11 cellular contexts compared by ENCODE assay signal in the genomic region with DNA sequence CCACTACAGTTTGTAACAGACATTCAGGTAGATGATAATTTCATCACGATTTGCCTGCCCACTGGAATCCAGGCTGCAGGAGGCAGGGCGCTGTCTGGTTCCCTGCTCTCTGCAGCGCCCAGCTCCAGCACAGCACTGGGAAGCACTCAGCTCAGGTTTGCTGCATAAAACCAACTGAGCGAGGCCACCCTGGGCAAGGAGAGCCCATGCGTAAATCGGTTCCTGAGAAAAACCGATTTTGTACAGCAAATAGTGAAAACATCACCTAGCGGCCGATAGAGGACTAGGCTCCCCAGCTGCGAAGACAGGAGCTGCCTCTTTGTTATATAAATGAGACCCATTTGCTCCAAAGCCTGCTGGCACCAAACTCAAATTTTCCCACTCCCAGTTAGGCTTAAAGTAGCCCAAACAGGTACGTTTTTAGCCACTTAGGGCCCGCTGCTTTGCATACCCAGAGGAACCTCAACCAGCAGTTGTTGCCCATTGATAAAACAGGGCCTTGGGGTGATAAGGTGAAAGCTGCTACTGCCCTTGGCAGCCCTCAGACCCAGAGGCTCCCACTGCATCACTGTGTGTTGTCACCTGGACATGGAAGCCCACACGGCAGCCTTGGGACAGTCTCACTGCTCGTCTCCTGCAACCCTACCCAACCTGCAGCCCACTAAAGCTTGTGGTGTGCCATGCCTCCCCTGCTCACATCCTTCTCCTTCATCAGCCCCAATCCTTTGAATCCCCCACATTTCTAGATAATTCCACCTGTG. TPM values are rescaled to one million over a fixed set of nuclear protein-coding genes. Genes with fewer than 3 reads are reported as not detected.
A peak's percentile ranks its signal among the peaks of the same experiment; 100 is the strongest.
DNase-seq lines count a peak whose midpoint lies in the region; ATAC-seq, FAIRE-seq and TF ChIP-seq lines count a peak whose summit lies in the region.
"Had no signal": no experiment of that assay in that cellular context is flagged by ENCODE, and none has a peak within 500 bp of the region (broad histone marks: within the 10 kb centered on the region; RNA-seq: fewer than 3 reads in every experiment).

No MANE protein-coding gene starts in this region.

- H3K27me3 ChIP-seq in RWPE2 (ENCODE audit: insufficient read depth, poor library complexity, severe bottlenecking), result no peaks in the 10 kb centered on the region
- no peaks in the 10 kb centered on the region for H3K27me3 ChIP-seq in foreskin keratinocyte
- H3K27me3 ChIP-seq: ovary had no signal

- ATAC-seq in RWPE2 (ENCODE audit: low read depth) (no peak), foreskin keratinocyte (no peak), HG03342 (IDR thresholded peaks at IDR 0.05; ENCODE audit: unreplicated experiment) (no peak)

- no peak overlapping the region for H3K4me3 ChIP-seq in RWPE2 (ENCODE audit: severe bottlenecking)
- H3K4me3 ChIP-seq: esophagus squamous epithelium, ovary had no signal

- FAIRE-seq in frontal cortex (lab: Jason Lieb, UNC), result no peak

- peak; percentile 27 for TF ChIP-seq CTCF in RWPE2 (IDR thresholded peaks at IDR 0.05; ENCODE audit: poor library complexity, severe bottlenecking)
- peak; percentile 44 for TF ChIP-seq CTCF in foreskin keratinocyte (conservative IDR thresholded peaks at IDR 0.05)

- no peak overlapping the region for H3K27ac ChIP-seq in RWPE2 (ENCODE audit: poor library complexity, severe bottlenecking)
- no peak overlapping the region for H3K27ac ChIP-seq in foreskin keratinocyte
- H3K27ac ChIP-seq: esophagus squamous epithelium, ovary had no signal

- DNase-seq in SIG-M5 treated with dmso at 0.1 percent for 504 hours (lab: John Stamatoyannopoulos, UW; ENCODE audit: unreplicated experiment) (peak; percentile 5), SIG-M5 (lab: John Stamatoyannopoulos, UW) (no peak), RWPE2 (ENCODE audit: low spot score) (no peak), foreskin keratinocyte (no peak), superior temporal gyrus (ENCODE audit: extremely low spot score) (peak; percentile 32), hepatic stellate cell (ENCODE audit: low spot score) (no peak), frontal cortex (ENCODE audit: low spot score in 2 of 2) (no peak)
- DNase-seq: AML-193, esophagus squamous epithelium had no signal

- H3K36me3 ChIP-seq in RWPE2 (ENCODE audit: low read depth), result no peaks in the 10 kb centered on the region
- H3K36me3 ChIP-seq: esophagus squamous epithelium, ovary had no signal

- H3K4me1 ChIP-seq in RWPE2 (ENCODE audit: insufficient read depth, poor library complexity, severe bottlenecking) (no peaks in the 10 kb centered on the region), foreskin keratinocyte (no peaks in the 10 kb centered on the region)

- H3K9me3 ChIP-seq in RWPE2 (ENCODE audit: severe bottlenecking), result no peaks in the 10 kb centered on the region
- H3K9me3 ChIP-seq: esophagus squamous epithelium, ovary had no signal

RNA-seq across cellular contexts. Expression of a gene that starts 47.5 kb away (rescaled TPM):
- 0.68 and 1.7 TPM in 2 replicates for total RNA-seq in foreskin keratinocyte
- polyA plus RNA-seq in foreskin keratinocyte, result 0.49 and 1.3 TPM in 2 replicates
- 1.6 TPM for total RNA-seq in frontal cortex

RNA-seq across cellular contexts. Expression of a gene that starts 49.0 kb away (rescaled TPM):
- 28.8 and 29.4 TPM in 2 replicates for total RNA-seq in foreskin keratinocyte
- 28.1 and 29.1 TPM in 2 replicates for polyA plus RNA-seq in foreskin keratinocyte
- total RNA-seq in frontal cortex, result 53.4 TPM

Comparison
In these comparisons a context has a peak if more than half of its experiments do, and no peak if none do; other contexts are left out.
1. DNase-seq: peak in SIG-M5 treated with dmso at 0.1 percent for 504 hours (single experiment) and superior temporal gyrus (single experiment); none in SIG-M5 (single experiment), RWPE2 (single experiment), foreskin keratinocyte (0 of 2), hepatic stellate cell (single experiment) and frontal cortex (0 of 2).